Comparison of ENCODE assay signal across 8 cellular contexts in the genomic region with DNA sequence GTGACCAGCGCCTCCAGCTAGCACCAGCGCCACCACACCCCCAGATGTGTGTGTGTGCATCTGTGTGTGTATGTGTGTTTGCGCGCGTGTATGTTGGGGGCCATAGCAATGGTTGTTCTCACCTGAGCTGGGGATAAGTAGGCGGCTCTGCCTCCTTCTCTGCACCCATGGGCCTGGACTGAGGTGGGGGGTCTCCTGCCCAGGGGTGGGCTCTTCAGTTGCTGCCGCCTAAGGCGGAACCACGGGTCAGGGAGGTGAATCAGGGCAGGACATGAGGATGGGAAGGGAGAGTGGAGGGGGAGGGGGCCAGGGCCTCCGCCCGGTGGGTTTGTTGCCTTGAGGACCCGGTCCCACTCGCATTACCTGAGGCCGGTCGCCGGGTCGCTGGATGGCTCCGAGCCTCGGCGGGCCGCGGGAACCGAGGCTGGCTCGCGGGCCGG. TPM values are rescaled to one million over a fixed set of nuclear protein-coding genes. Genes with fewer than 3 reads are reported as not detected.
DNase-seq lines count a peak whose midpoint lies in the region; ATAC-seq, FAIRE-seq and TF ChIP-seq lines count a peak whose summit lies in the region.

No MANE protein-coding gene starts in this region.

- no peak for FAIRE-seq in urothelium cell line (lab: Jason Lieb, UNC)

- H3K27ac Mint-ChIP-seq in Calu3 (ENCODE audit: unreplicated experiment) = no peak overlapping the region

- no peak overlapping the region for H2BK20ac ChIP-seq in IMR-90 (ENCODE audit: low read depth, low read length)

- in situ Hi-C loops in IMR-90 (cut with MboI; ENCODE audit: low sequenced_read_pairs) = no loop called here

- no peaks in the 10 kb centered on the region for H3K79me2 ChIP-seq in osteoblast (ENCODE audit: insufficient read depth, low read length)

- no peaks in the 10 kb centered on the region for H3K9me1 ChIP-seq in IMR-90 (ENCODE audit: insufficient read depth, low read length)

- peaks cover 89% of the 10 kb centered on the region for H3K27me3 ChIP-seq in IMR-90 (ENCODE audit: control insufficient read depth, insufficient read depth, low read length)
- peaks cover 80% of the 10 kb centered on the region for H3K27me3 ChIP-seq in osteoblast (ENCODE audit: insufficient read depth, low read length)

- H4K8ac ChIP-seq in IMR-90 (ENCODE audit: low read depth in 2 of 2, low read length in 2 of 2) = no peak overlapping the region

- TF ChIP-seq RAD21 in IMR-90 (IDR thresholded peaks at IDR 0.05; ENCODE audit: low read length) = no peak

- BruUV-seq in Calu3 (replicated peaks; lab: Mats Ljungman, UMichigan) (no TSS peak), IMR-90 (replicated peaks; lab: Mats Ljungman, UMichigan) (no TSS peak)

- peaks cover 79% of the 10 kb centered on the region for H3K27me3 Mint-ChIP-seq in Calu3 (ENCODE audit: unreplicated experiment)

- no peak overlapping the region for H2AK5ac ChIP-seq in IMR-90 (ENCODE audit: low read depth, low read length)

- ATAC-seq in IMR-90 (ENCODE audit: low read depth) (no peak), HG03571 (IDR thresholded peaks at IDR 0.05; ENCODE audit: unreplicated experiment) (no peak), HG03520 (IDR thresholded peaks at IDR 0.05; ENCODE audit: unreplicated experiment) (no peak), HG02973 (IDR thresholded peaks at IDR 0.05; ENCODE audit: unreplicated experiment) (no peak)

- DNase-seq in Calu3 (no peak), IMR-90 (no peak), osteoblast (ENCODE audit: insufficient read length, low spot score, missing footprints) (no peak), urothelium cell line (ENCODE audit: low spot score) (no peak)

- H3K36me3 Mint-ChIP-seq in Calu3 (ENCODE audit: insufficient read depth, unreplicated experiment) = no peaks in the 10 kb centered on the region

- H3K9me3 ChIP-seq in IMR-90 (ENCODE audit: control insufficient read depth, insufficient read depth, low read length) (peaks cover 2% of the 10 kb centered on the region; the same call in 1 of the 2 replicates), osteoblast (ENCODE audit: low read depth, low read length) (no peaks in the 10 kb centered on the region)

- H3K4me3 ChIP-seq in IMR-90 (ENCODE audit: insufficient read depth, low read depth, low read length) (no peak overlapping the region), osteoblast (ENCODE audit: insufficient read depth, low read length) (no peak overlapping the region)

- no peak overlapping the region for H3K9ac ChIP-seq in IMR-90 (ENCODE audit: low read depth, low read length)

- H3K27ac ChIP-seq in IMR-90 (ENCODE audit: insufficient read depth, low read length) (no peak overlapping the region), cingulate gyrus (ENCODE audit: low read depth, low read length) (peak overlapping the region; percentile 77), osteoblast (ENCODE audit: low read depth, low read length) (no peak overlapping the region)

- no peak overlapping the region for H3K56ac ChIP-seq in IMR-90 (ENCODE audit: extremely low read depth, insufficient read depth, low read length)

- TF ChIP-seq CTCF in Calu3 (IDR thresholded peaks at IDR 0.05; ENCODE audit: unreplicated experiment) = no peak
- no peak for TF ChIP-seq CTCF in IMR-90 (conservative IDR thresholded peaks at IDR 0.05; ENCODE audit: low read depth, low read length)
- no peak for TF ChIP-seq CTCF in osteoblast (IDR thresholded peaks at IDR 0.05; ENCODE audit: extremely low read depth, low read depth, low read length)

- H2AFZ ChIP-seq in IMR-90 (replicated peaks; ENCODE audit: low read length, poor library complexity) (peak overlapping the region; percentile 73), osteoblast (ENCODE audit: low read length) (no peak overlapping the region)

- peak overlapping the region; percentile 63 for H3K4me3 Mint-ChIP-seq in Calu3 (ENCODE audit: low read depth, unreplicated experiment)

- H3K4me1 ChIP-seq in IMR-90 (ENCODE audit: control insufficient read depth, insufficient read depth, low read length) = no peaks in the 10 kb centered on the region; the same call in 1 of the 2 replicates
- H3K4me1 ChIP-seq in osteoblast (ENCODE audit: insufficient read depth, low read length) = peaks cover 6% of the 10 kb centered on the region

- H3K4me1 Mint-ChIP-seq in Calu3 (ENCODE audit: low read depth, unreplicated experiment) = no peaks in the 10 kb centered on the region

- H2BK5ac ChIP-seq in IMR-90 (ENCODE audit: low read depth, low read length, poor library complexity, severe bottlenecking) = no peak overlapping the region

- H3K14ac ChIP-seq in IMR-90 (replicated peaks; ENCODE audit: low read depth, low read length) = no peak overlapping the region

- H2BK120ac ChIP-seq in IMR-90 (ENCODE audit: low read depth, low read length) = no peak overlapping the region

- no peaks in the 10 kb centered on the region for H3K9me3 Mint-ChIP-seq in Calu3 (ENCODE audit: low read depth, unreplicated experiment)

- no peaks in the 10 kb centered on the region for H3K79me1 ChIP-seq in IMR-90 (ENCODE audit: low read depth in 1 of 2, low read length in 2 of 2)

- H4K20me1 ChIP-seq in IMR-90 (ENCODE audit: insufficient read depth, low read length) (no peaks in the 10 kb centered on the region; the same call in 1 of the 2 replicates), osteoblast (ENCODE audit: insufficient read depth, low read length) (no peaks in the 10 kb centered on the region)

- no peak for TF ChIP-seq POLR2A in IMR-90 (IDR thresholded peaks at IDR 0.05; ENCODE audit: low read depth, low read length)

- CTCF ChIA-PET in Calu3 (lab: Charles Lee) (interaction anchor here (0.8 to 2.0 kb wide), 4 partner anchors 10 to 33 kb away, joined by 3 to 7 read pairs (median 4); partner anchors contain the start of gene NT5C1A), IMR-90 (lab: Yijun Ruan, JAX) (no interaction called here)

- H4K91ac ChIP-seq in IMR-90 (ENCODE audit: insufficient read depth, low read depth, low read length) = no peak overlapping the region

- H4K5ac ChIP-seq in IMR-90 (ENCODE audit: low read depth, low read length) = no peak overlapping the region

- no peak overlapping the region for H2BK15ac ChIP-seq in IMR-90 (ENCODE audit: low read depth, low read length)

- 0% methylated on average over 6 of the region's 26 CpGs; no CpG with 5 or more reads in 1 of the 2 experiments for WGBS in IMR-90 (ENCODE audit: extremely low coverage in 2 of 2, insufficient read length in 1 of 2), 2 experiments

- H2AK9ac ChIP-seq in IMR-90 (replicated peaks; ENCODE audit: low read depth, low read length, poor library complexity) = no peak overlapping the region

- dilution Hi-C loops in IMR-90 (cut with HindIII; ENCODE audit: low sequenced_read_pairs, unreplicated experiment) = no loop called here

- no peak overlapping the region for H3K4ac ChIP-seq in IMR-90 (ENCODE audit: low read depth, low read length)

- no peak overlapping the region for H3K18ac ChIP-seq in IMR-90 (ENCODE audit: low read depth, low read length)

- no peaks in the 10 kb centered on the region for H3K36me3 ChIP-seq in IMR-90 (ENCODE audit: control insufficient read depth, insufficient read depth, low read length)
- H3K36me3 ChIP-seq in osteoblast (ENCODE audit: insufficient read depth, low read length) = no peaks in the 10 kb centered on the region

- intact Hi-C loops in Calu3 (cut with micrococcal nuclease; ENCODE audit: unreplicated experiment) (loop anchor here (2.0 kb wide), 1 partner anchor 26 kb away; no protein-coding TSS in a partner anchor), IMR-90 (cut with micrococcal nuclease) (no loop called here)

- H3K4me2 ChIP-seq in IMR-90 (ENCODE audit: low read depth, low read length) = no peak overlapping the region
- peak overlapping the region; percentile 62 for H3K4me2 ChIP-seq in osteoblast (ENCODE audit: insufficient read depth, low read length)

- POLR2A ChIA-PET in IMR-90 (lab: Charles Lee; ENCODE audit: unreplicated experiment) = interaction anchor here (0.6 kb wide), 1 partner anchor 244 kb away, joined by 4 read pairs; no protein-coding TSS in a partner anchor

- no peak overlapping the region for H3K23ac ChIP-seq in IMR-90 (ENCODE audit: low read depth, low read length)

TF ChIP-seq in IMR-90, 13 proteins besides CTCF, POLR2A, EP300 and RAD21:
- TF ChIP-seq MAFK (IDR thresholded peaks at IDR 0.05; ENCODE audit: low read depth, low read length) (no peak), BHLHE40 (IDR thresholded peaks at IDR 0.05; ENCODE audit: low read depth, low read length) (no peak), MXI1 (IDR thresholded peaks at IDR 0.05; ENCODE audit: borderline replicate concordance, low read depth, low read length) (no peak), FOS (IDR thresholded peaks at IDR 0.05; ENCODE audit: low read depth, low read length) (no peak)
- TF ChIP-seq, protein P1, sequence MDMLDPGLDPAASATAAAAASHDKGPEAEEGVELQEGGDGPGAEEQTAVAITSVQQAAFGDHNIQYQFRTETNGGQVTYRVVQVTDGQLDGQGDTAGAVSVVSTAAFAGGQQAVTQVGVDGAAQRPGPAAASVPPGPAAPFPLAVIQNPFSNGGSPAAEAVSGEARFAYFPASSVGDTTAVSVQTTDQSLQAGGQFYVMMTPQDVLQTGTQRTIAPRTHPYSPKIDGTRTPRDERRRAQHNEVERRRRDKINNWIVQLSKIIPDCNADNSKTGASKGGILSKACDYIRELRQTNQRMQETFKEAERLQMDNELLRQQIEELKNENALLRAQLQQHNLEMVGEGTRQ (IDR thresholded peaks at IDR 0.05; ENCODE audit: low read depth, low read length) = no peak

RNA-seq across cellular contexts. Expression of gene HPCAL4, which starts 0.3 kb away (rescaled TPM):
- total RNA-seq in Calu3 (2022) (not detected in 2 replicates), IMR-90 (2012; rRNA removed) (not detected in 2 replicates), osteoblast (not detected in 2 replicates)
- 0.02 TPM in 1 of 2 replicates, not detected in the other for polyA plus RNA-seq in IMR-90 (2012; rRNA removed)
- polyA plus RNA-seq in IMR-90 (2012; cell fraction: cytosol; rRNA removed) = not detected in 2 replicates
- not detected in 2 replicates for polyA plus RNA-seq in IMR-90 (2012; cell fraction: nucleus; rRNA removed; ENCODE audit: low replicate concordance)

RNA-seq across cellular contexts. Expression of gene NT5C1A, which starts 19.1 kb away (rescaled TPM):
- total RNA-seq in Calu3 (2022) (not detected in 2 replicates), IMR-90 (2012; rRNA removed) (not detected in 2 replicates), osteoblast (not detected in 2 replicates)
- not detected in 2 replicates for polyA plus RNA-seq in IMR-90 (2012; rRNA removed)
- not detected in 2 replicates for polyA plus RNA-seq in IMR-90 (2012; cell fraction: cytosol; rRNA removed)
- polyA plus RNA-seq in IMR-90 (2012; cell fraction: nucleus; rRNA removed; ENCODE audit: low replicate concordance) = not detected in 2 replicates

RNA-seq across cellular contexts. Expression of gene PPIE, which starts 47.7 kb away (rescaled TPM):
- total RNA-seq in Calu3 (2022) (38.2 and 46.5 TPM in 2 replicates), IMR-90 (2012; rRNA removed) (40.8 and 40.9 TPM in 2 replicates), osteoblast (25.3 and 26.4 TPM in 2 replicates)
- polyA plus RNA-seq in IMR-90 (2012; rRNA removed) = 61.6 and 68.1 TPM in 2 replicates
- polyA plus RNA-seq in IMR-90 (2012; cell fraction: cytosol; rRNA removed) = 47.7 and 55.0 TPM in 2 replicates
- polyA plus RNA-seq in IMR-90 (2012; cell fraction: nucleus; rRNA removed; ENCODE audit: low replicate concordance) = 40.4 and 49.3 TPM in 2 replicates

RNA-seq across cellular contexts. Expression of gene HEYL, which starts 51.5 kb away (rescaled TPM):
- total RNA-seq in Calu3 (2022) (0.09 and 0.27 TPM in 2 replicates), IMR-90 (2012; rRNA removed) (not detected in 2 replicates), osteoblast (under 0.01 TPM in 2 replicates)
- 0.02 TPM in 1 of 2 replicates, not detected in the other for polyA plus RNA-seq in IMR-90 (2012; rRNA removed)
- 0.01 and 0.07 TPM in 2 replicates for polyA plus RNA-seq in IMR-90 (2012; cell fraction: cytosol; rRNA removed)
- 0.29 and 0.81 TPM in 2 replicates for polyA plus RNA-seq in IMR-90 (2012; cell fraction: nucleus; rRNA removed; ENCODE audit: low replicate concordance)
